ENCODE assay signal across 8 cellular contexts in the genomic region with DNA sequence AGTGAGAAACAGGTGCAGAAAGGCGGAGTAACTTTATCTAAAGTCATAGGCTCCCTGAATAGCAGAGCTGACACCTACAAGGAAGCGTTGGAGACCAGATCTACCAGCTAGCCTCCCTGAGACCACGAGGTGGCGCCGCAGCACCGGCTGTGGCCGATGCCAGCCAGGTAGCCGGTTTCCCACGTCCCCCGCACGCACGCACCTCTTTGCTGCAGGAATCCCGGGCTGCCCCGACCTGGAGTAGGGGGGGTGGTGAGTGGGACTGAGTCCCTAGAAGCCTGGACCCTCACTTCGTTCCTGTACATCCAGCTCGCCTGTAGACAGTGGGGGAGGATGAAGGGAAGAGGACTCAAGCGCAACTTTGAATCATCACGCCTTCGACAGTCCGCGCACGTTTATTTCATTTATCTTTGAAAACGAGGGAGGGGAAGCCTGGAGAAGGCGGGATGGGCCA.
DNase-seq lines count a peak whose midpoint lies in the region; ATAC-seq and TF ChIP-seq lines count a peak whose summit lies in the region.

No MANE protein-coding gene starts in this region.

- H3K9me3 ChIP-seq in iPS-20b (ENCODE audit: insufficient read depth, low read depth, low read length) = no peaks in the 10 kb centered on the region

- TF ChIP-seq CTCF in AG10803 (conservative IDR thresholded peaks at IDR 0.05; ENCODE audit: low read length) = peak; percentile 97
- TF ChIP-seq CTCF in WI38 (IDR thresholded peaks at IDR 0.05; ENCODE audit: low read depth, low read length) = peak; percentile 96

- in situ Hi-C loops in T47D (cut with HindIII; ENCODE audit: low pct_unique_long_range_greater_than_20kb, low sequenced_read_pairs) = no loop called here

- H3K36me3 ChIP-seq in iPS-20b (ENCODE audit: insufficient read depth, low read depth, low read length) = no peaks in the 10 kb centered on the region

- H3K9ac ChIP-seq in iPS-20b (ENCODE audit: low read depth, low read length) = no peak overlapping the region

- DNase-seq in AG10803 (ENCODE audit: low read depth) = peak; percentile 56
- peak; percentile 71 for DNase-seq in NCI-H2171 (lab: John Stamatoyannopoulos, UW)
- peak; percentile 90 to 92 for DNase-seq in T47D (ENCODE audit: low read depth in 1 of 2, low spot score in 1 of 2)

- ATAC-seq in GM21786 (IDR thresholded peaks at IDR 0.05; ENCODE audit: unreplicated experiment) (peak; percentile 42), HG03045 (IDR thresholded peaks at IDR 0.05; ENCODE audit: unreplicated experiment) (no peak)

- H3K4me1 ChIP-seq in iPS-20b (ENCODE audit: insufficient read depth, low read length) = no peaks in the 10 kb centered on the region

- H3K27ac ChIP-seq in iPS-20b (ENCODE audit: low read length) (no peak overlapping the region), skin epidermis (peak overlapping the region in 1 of 21 experiments; percentile 0)

- H3K27me3 ChIP-seq in iPS-20b (ENCODE audit: insufficient read depth, low read length) = peaks cover 100% of the 10 kb centered on the region

- peak overlapping the region; percentile 44 for H3K4me3 ChIP-seq in AG10803 (ENCODE audit: low read length)
- H3K4me3 ChIP-seq in WI38 (ENCODE audit: low read depth, low read length) = peak overlapping the region; percentile 49
- H3K4me3 ChIP-seq in iPS-20b (ENCODE audit: low read length) = peak overlapping the region; percentile 61; the same call in 1 of the 2 replicates
- H3K4me3 ChIP-seq in skin epidermis = peak overlapping the region; percentile 25 to 52 (median 41)
